Comparison of ENCODE assay signal across 16 cellular contexts in the genomic region with DNA sequence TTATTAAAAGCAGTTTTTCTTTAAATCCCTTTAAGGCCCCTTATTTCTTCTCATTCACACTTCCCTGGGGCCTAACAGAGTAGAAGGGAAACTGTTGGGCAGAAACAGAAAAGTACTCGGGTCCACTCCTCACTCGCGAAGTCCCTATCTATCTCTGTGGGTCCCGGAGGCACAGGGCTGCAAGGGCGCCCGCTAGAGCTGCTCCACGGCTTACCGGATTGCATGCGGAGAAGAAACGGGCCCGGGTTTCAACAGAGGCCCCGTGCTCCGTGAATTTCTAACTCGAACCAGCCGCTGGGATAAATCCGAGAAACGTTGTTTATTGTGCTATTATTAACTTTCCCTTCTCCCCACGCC. TPM values are rescaled to one million over a fixed set of nuclear protein-coding genes. Genes with fewer than 3 reads are reported as not detected.
"Had no signal": no experiment of that assay in that cellular context is flagged by ENCODE, and none has a peak within 500 bp of the region (broad histone marks: within the 10 kb centered on the region; RNA-seq: fewer than 3 reads in every experiment).

No MANE protein-coding gene starts in this region.

- H3K4me3 Mint-ChIP-seq: activated naive CD8-positive, alpha-beta T cell treated with anti-CD3 and anti-CD28 coated beads for 36 hours; activated T-cell treated with anti-CD3 and anti-CD28 coated beads, Interleukin-2, amount 50 U/mL, for 72 hours; immature natural killer cell; natural killer cell treated with Interleukin-12 subunit alpha and Interleukin-12 subunit beta and Interleukin-15 and Interleukin-18, amount 100 ng/mL, for 72 hours had no signal

- DNase-seq: activated CD4-positive, alpha-beta T cell treated with anti-CD3 and anti-CD28 coated beads for 1 hour; activated CD4-positive, alpha-beta T cell treated with anti-CD3 and anti-CD28 coated beads, Interleukin-2, amount 50 U/mL, for 48 hours; activated gamma-delta T cell treated with Interleukin-2 at 50 U/mL for 16 hours; activated naive CD8-positive, alpha-beta T cell treated with anti-CD3 and anti-CD28 coated beads for 36 hours; activated T-cell treated with anti-CD3 and anti-CD28 coated beads, Interleukin-2, amount 50 U/mL, for 72 hours; cortex of kidney; effector CD8-positive, alpha-beta T cell; gastrocnemius medialis; immature natural killer cell; left cardiac atrium; mammary epithelial cell; stimulated activated CD4-positive, alpha-beta T cell treated with anti-CD3 and anti-CD28 coated beads, Interleukin-12 subunit alpha, Interleukin-12 subunit beta, amount 100 ng/mL, for 4 hours; stimulated activated naive CD4-positive, alpha-beta T cell had no signal

- H3K36me3 Mint-ChIP-seq: activated naive CD8-positive, alpha-beta T cell treated with anti-CD3 and anti-CD28 coated beads for 36 hours; natural killer cell treated with Interleukin-12 subunit alpha and Interleukin-12 subunit beta and Interleukin-15 and Interleukin-18, amount 100 ng/mL, for 72 hours had no signal

- H3K36me3 ChIP-seq: gastrocnemius medialis, upper lobe of left lung had no signal

- H3K9me3 ChIP-seq: gastrocnemius medialis, upper lobe of left lung had no signal

- H3K27ac ChIP-seq: gastrocnemius medialis, upper lobe of left lung had no signal

- ATAC-seq: activated T-cell treated with anti-CD3 and anti-CD28 coated beads, Interleukin-2, amount 50 U/mL, for 72 hours; gastrocnemius medialis; left cardiac atrium; natural killer cell treated with Interleukin-12 subunit alpha and Interleukin-12 subunit beta and Interleukin-15 and Interleukin-18, amount 100 ng/mL, for 72 hours had no signal

- H3K4me3 ChIP-seq: upper lobe of left lung had no signal

- H3K27ac Mint-ChIP-seq: activated naive CD8-positive, alpha-beta T cell treated with anti-CD3 and anti-CD28 coated beads for 36 hours; activated T-cell treated with anti-CD3 and anti-CD28 coated beads, Interleukin-2, amount 50 U/mL, for 72 hours; immature natural killer cell; natural killer cell treated with Interleukin-12 subunit alpha and Interleukin-12 subunit beta and Interleukin-15 and Interleukin-18, amount 100 ng/mL, for 72 hours had no signal

- H3K9me3 Mint-ChIP-seq: activated naive CD8-positive, alpha-beta T cell treated with anti-CD3 and anti-CD28 coated beads for 36 hours; activated T-cell treated with anti-CD3 and anti-CD28 coated beads, Interleukin-2, amount 50 U/mL, for 72 hours had no signal

RNA-seq across cellular contexts. Expression of gene CBLN1, which starts 4.3 kb away (rescaled TPM):
- total RNA-seq: activated naive CD8-positive, alpha-beta T cell treated with anti-CD3 and anti-CD28 coated beads for 36 hours; activated T-cell treated with anti-CD3 and anti-CD28 coated beads, Interleukin-2, amount 50 U/mL, for 72 hours; mammary epithelial cell; natural killer cell treated with Interleukin-12 subunit alpha and Interleukin-12 subunit beta and Interleukin-15 and Interleukin-18, amount 100 ng/mL, for 72 hours; pulmonary artery endothelial cell had no signal
